In genomic region chr19:15110418-15110815, GRCh38 we compare ENCODE assay signal across 16 cellular contexts. TPM values are rescaled to one million over a fixed set of nuclear protein-coding genes. Genes with fewer than 3 reads are reported as not detected.
A peak's percentile ranks its signal among the peaks of the same experiment; 100 is the strongest.
DNase-seq lines count a peak whose midpoint lies in the region; ATAC-seq and TF ChIP-seq lines count a peak whose summit lies in the region.
"Had no signal": no experiment of that assay in that cellular context is flagged by ENCODE, and none has a peak within 500 bp of the region (broad histone marks: within the 10 kb centered on the region; RNA-seq: fewer than 3 reads in every experiment).

No MANE protein-coding gene starts in this region.

- H3K27me3 ChIP-seq in aorta (ENCODE audit: control insufficient read depth in 1 of 2, insufficient read depth in 2 of 2, low read length in 1 of 2) = no peaks in the 10 kb centered on the region
- H3K27me3 ChIP-seq: BLaER1 treated with 17β-estradiol and CSF1 and Interleukin-3, amounts not matched to agents 10 nM and 100 nM had no signal

- no peak overlapping the region for H3K27ac ChIP-seq in aorta (ENCODE audit: low read depth in 1 of 2, low read length in 2 of 2)
- H3K27ac ChIP-seq: BLaER1 treated with 17β-estradiol and CSF1 and Interleukin-3, amounts not matched to agents 10 nM and 100 nM; GM23248 had no signal

- peaks cover 16 to 18% of the 10 kb centered on the region in 2 donors for H3K27me3 Mint-ChIP-seq in natural killer cell treated with Interleukin-12 subunit alpha and Interleukin-12 subunit beta and Interleukin-15 and Interleukin-18, amount 100 ng/mL, for 72 hours
- peaks cover 24 to 27% of the 10 kb centered on the region in 2 donors for H3K27me3 Mint-ChIP-seq in natural killer cell (ENCODE audit: low read depth in 2 of 2)
- peaks cover 14% of the 10 kb centered on the region for H3K27me3 Mint-ChIP-seq in activated naive CD8-positive, alpha-beta T cell treated with anti-CD3 and anti-CD28 coated beads, Interleukin-2, amount 50 U/mL, for 24 hours

- peak; percentile 62 for DNase-seq in NCI-H146 (lab: John Stamatoyannopoulos, UW)
- no peak for DNase-seq in NCI-H146 treated with DMSO at 0.1 percent for 48 hours (lab: John Stamatoyannopoulos, UW; ENCODE audit: unreplicated experiment)
- peak; percentile 42 for DNase-seq in natural killer cell treated with Interleukin-12 subunit alpha and Interleukin-12 subunit beta and Interleukin-15 and Interleukin-18, amount 100 ng/mL, for 72 hours (ENCODE audit: low spot score)
- no peak for DNase-seq in natural killer cell
- peak; percentile 1 for DNase-seq in epidermal melanocyte (ENCODE audit: insufficient read length, low spot score)
- DNase-seq in aorta = peak; percentile 41 to 69
- no peak for DNase-seq in activated naive CD8-positive, alpha-beta T cell treated with anti-CD3 and anti-CD28 coated beads, Interleukin-2, amount 50 U/mL, for 24 hours
- DNase-seq: ACHN; CD4-positive, CD25-positive, alpha-beta regulatory T cell; DMS79; GM23248 had no signal

- no peak overlapping the region for H3K4me3 Mint-ChIP-seq in natural killer cell treated with Interleukin-12 subunit alpha and Interleukin-12 subunit beta and Interleukin-15 and Interleukin-18, amount 100 ng/mL, for 72 hours
- H3K4me3 Mint-ChIP-seq in natural killer cell = no peak overlapping the region
- no peak overlapping the region for H3K4me3 Mint-ChIP-seq in activated naive CD8-positive, alpha-beta T cell treated with anti-CD3 and anti-CD28 coated beads, Interleukin-2, amount 50 U/mL, for 24 hours
- H3K4me3 Mint-ChIP-seq: CD4-positive, CD25-positive, alpha-beta regulatory T cell had no signal

- H3K9me3 Mint-ChIP-seq in natural killer cell treated with Interleukin-12 subunit alpha and Interleukin-12 subunit beta and Interleukin-15 and Interleukin-18, amount 100 ng/mL, for 72 hours = no peaks in the 10 kb centered on the region
- H3K9me3 Mint-ChIP-seq in natural killer cell = no peaks in the 10 kb centered on the region
- no peaks in the 10 kb centered on the region for H3K9me3 Mint-ChIP-seq in activated naive CD8-positive, alpha-beta T cell treated with anti-CD3 and anti-CD28 coated beads, Interleukin-2, amount 50 U/mL, for 24 hours

- no peaks in the 10 kb centered on the region for H3K4me1 ChIP-seq in aorta (ENCODE audit: control insufficient read depth in 1 of 2, insufficient read depth in 2 of 2, low read length in 2 of 2)

- ATAC-seq in natural killer cell treated with Interleukin-12 subunit alpha and Interleukin-12 subunit beta and Interleukin-15 and Interleukin-18, amount 100 ng/mL, for 72 hours = peak in 1 of 2 donors; percentile 20
- no peak for ATAC-seq in natural killer cell
- no peak for ATAC-seq in aorta (ENCODE audit: low FRiP score)
- no peak for ATAC-seq in GM21423 (IDR thresholded peaks at IDR 0.05; ENCODE audit: unreplicated experiment)
- no peak for ATAC-seq in activated naive CD8-positive, alpha-beta T cell treated with anti-CD3 and anti-CD28 coated beads, Interleukin-2, amount 50 U/mL, for 24 hours
- ATAC-seq: GM12878 had no signal

- H3K36me3 Mint-ChIP-seq in natural killer cell treated with Interleukin-12 subunit alpha and Interleukin-12 subunit beta and Interleukin-15 and Interleukin-18, amount 100 ng/mL, for 72 hours = no peaks in the 10 kb centered on the region
- no peaks in the 10 kb centered on the region for H3K36me3 Mint-ChIP-seq in natural killer cell
- peaks cover 3% of the 10 kb centered on the region for H3K36me3 Mint-ChIP-seq in activated naive CD8-positive, alpha-beta T cell treated with anti-CD3 and anti-CD28 coated beads, Interleukin-2, amount 50 U/mL, for 24 hours (ENCODE audit: low read depth)
- H3K36me3 Mint-ChIP-seq: CD4-positive, CD25-positive, alpha-beta regulatory T cell had no signal

- TF ChIP-seq CTCF in natural killer cell (IDR thresholded peaks at IDR 0.05) = no peak

- no peak overlapping the region for H3K4me3 ChIP-seq in aorta (ENCODE audit: low read length in 2 of 2)
- H3K4me3 ChIP-seq: BLaER1 treated with 17β-estradiol and CSF1 and Interleukin-3, amounts not matched to agents 10 nM and 100 nM; GM12878; GM23248 had no signal

- intact Hi-C loops in natural killer cell (cut with micrococcal nuclease) = no loop called here
- intact Hi-C loops in aorta (cut with DNase I) = loop anchor here in 1 of 2 donors (5.0 kb wide), 1 partner anchor 142 kb away; no protein-coding TSS in a partner anchor

- H3K4me1 Mint-ChIP-seq in natural killer cell treated with Interleukin-12 subunit alpha and Interleukin-12 subunit beta and Interleukin-15 and Interleukin-18, amount 100 ng/mL, for 72 hours (ENCODE audit: low read depth in 2 of 2) = peaks cover 0 to 12% of the 10 kb centered on the region in 2 donors
- peaks cover 5 to 15% of the 10 kb centered on the region in 2 donors for H3K4me1 Mint-ChIP-seq in natural killer cell
- peaks cover 11% of the 10 kb centered on the region for H3K4me1 Mint-ChIP-seq in activated naive CD8-positive, alpha-beta T cell treated with anti-CD3 and anti-CD28 coated beads, Interleukin-2, amount 50 U/mL, for 24 hours

- WGBS in aorta, 2 donors = 82 to 84% methylated on average over 17 of the region's 17 CpGs

- peaks cover 0 to 8% of the 10 kb centered on the region in 2 donors for H3K36me3 ChIP-seq in aorta (ENCODE audit: control insufficient read depth in 1 of 2, insufficient read depth in 2 of 2, low read length in 1 of 2)

- H3K27ac Mint-ChIP-seq in natural killer cell treated with Interleukin-12 subunit alpha and Interleukin-12 subunit beta and Interleukin-15 and Interleukin-18, amount 100 ng/mL, for 72 hours = no peak overlapping the region
- no peak overlapping the region for H3K27ac Mint-ChIP-seq in natural killer cell
- no peak overlapping the region for H3K27ac Mint-ChIP-seq in activated naive CD8-positive, alpha-beta T cell treated with anti-CD3 and anti-CD28 coated beads, Interleukin-2, amount 50 U/mL, for 24 hours
- H3K27ac Mint-ChIP-seq: CD4-positive, CD25-positive, alpha-beta regulatory T cell had no signal

- no peaks in the 10 kb centered on the region for H3K9me3 ChIP-seq in aorta (ENCODE audit: control insufficient read depth, low read length)

RNA-seq across cellular contexts. Expression of gene SYDE1, which starts 3.2 kb away (rescaled TPM):
- total RNA-seq in natural killer cell treated with Interleukin-12 subunit alpha and Interleukin-12 subunit beta and Interleukin-15 and Interleukin-18, amount 100 ng/mL, for 72 hours = not detected
- total RNA-seq in natural killer cell = not detected
- total RNA-seq in aorta = 10 to 100 TPM; 49.9 to 53.5 TPM
- polyA plus RNA-seq in aorta = 10 to 100 TPM; 11.4 to 35.8 TPM
- total RNA-seq: CD4-positive, CD25-positive, alpha-beta regulatory T cell; GM12878 had no signal
- polyA plus RNA-seq: CD4-positive, CD25-positive, alpha-beta regulatory T cell; GM12878 had no signal

RNA-seq across cellular contexts. Expression of gene OR1I1, which starts 28.4 kb away (rescaled TPM):
- not detected for total RNA-seq in natural killer cell treated with Interleukin-12 subunit alpha and Interleukin-12 subunit beta and Interleukin-15 and Interleukin-18, amount 100 ng/mL, for 72 hours
- total RNA-seq in natural killer cell (not detected), aorta (not detected)
- polyA plus RNA-seq in aorta = under 1 TPM in 1 of 2 donors, not detected in 1; 0.13 TPM
- total RNA-seq: A172; CD4-positive, CD25-positive, alpha-beta regulatory T cell; G401; GM12878; GM23248 had no signal
- polyA plus RNA-seq: CD4-positive, CD25-positive, alpha-beta regulatory T cell; GM12878; GM23248 had no signal

Comparison
In these comparisons a context has a peak if more than half of its experiments do, and no peak if none do; other contexts are left out.
1. DNase-seq: peak in NCI-H146 (single experiment), natural killer cell treated with Interleukin-12 subunit alpha and Interleukin-12 subunit beta and Interleukin-15 and Interleukin-18, amount 100 ng/mL, for 72 hours (single experiment), epidermal melanocyte (single experiment) and aorta (2 of 2); none in NCI-H146 treated with DMSO at 0.1 percent for 48 hours (single experiment), natural killer cell (single experiment) and activated naive CD8-positive, alpha-beta T cell treated with anti-CD3 and anti-CD28 coated beads, Interleukin-2, amount 50 U/mL, for 24 hours (single experiment).
2. RNA of gene SYDE1, which starts 3.2 kb away (total RNA-seq): 49.9 to 53.5 TPM in aorta; not detected in natural killer cell treated with Interleukin-12 subunit alpha and Interleukin-12 subunit beta and Interleukin-15 and Interleukin-18, amount 100 ng/mL, for 72 hours and not detected in natural killer cell; every median in the first group is over 10 times any median in the second.